ENCODE assay signal across 22 cellular contexts in the genomic region with DNA sequence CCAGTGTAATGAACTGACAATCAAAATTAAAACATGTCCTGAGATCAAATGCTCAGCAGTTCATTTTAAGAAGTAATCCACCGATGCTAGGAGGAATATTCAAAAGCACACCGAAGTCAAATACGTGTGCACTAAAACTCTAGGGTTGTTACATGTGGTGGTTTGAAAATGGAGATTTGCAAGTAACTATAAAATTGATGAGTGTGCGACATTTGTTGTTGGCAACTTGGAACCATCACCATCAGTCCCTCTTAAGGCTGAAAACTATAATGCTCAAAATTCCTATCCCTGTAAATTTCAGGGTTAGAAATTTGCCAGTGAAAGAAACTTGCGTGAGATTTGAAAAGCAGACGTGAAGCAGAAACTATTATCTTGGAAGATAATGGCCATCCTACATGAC. TPM values are rescaled to one million over a fixed set of nuclear protein-coding genes. Genes with fewer than 3 reads are reported as not detected.
"Had no signal": no experiment of that assay in that cellular context is flagged by ENCODE, and none has a peak within 500 bp of the region (broad histone marks: within the 10 kb centered on the region; RNA-seq: fewer than 3 reads in every experiment).

No MANE protein-coding gene starts in this region.

- H3K36me3 ChIP-seq: esophagus muscularis mucosa, gastroesophageal sphincter, heart left ventricle, left lung, lower lobe of right lung had no signal

- H3K4me1 ChIP-seq: esophagus muscularis mucosa, gastroesophageal sphincter, heart left ventricle, left lung, lower lobe of right lung had no signal

- H3K9me3 ChIP-seq: esophagus muscularis mucosa, gastroesophageal sphincter, heart left ventricle, left lung, lower lobe of right lung, mucosa of descending colon had no signal

- DNase-seq: dermis blood vessel endothelial cell; dorsolateral prefrontal cortex; effector CD4-positive, alpha-beta T cell; effector memory CD4-positive, alpha-beta T cell; foreskin keratinocyte; heart left ventricle; hippocampal formation; left cardiac atrium; left lung; left ventricle myocardium superior; lower lobe of right lung; mesenchymal stem cell; mucosa of descending colon; naive B cell had no signal

- H3K27me3 ChIP-seq: dorsolateral prefrontal cortex, esophagus muscularis mucosa, foreskin keratinocyte, gastroesophageal sphincter, heart left ventricle, left lung had no signal

- ATAC-seq: foreskin keratinocyte, gastroesophageal sphincter, heart left ventricle, left cardiac atrium, left lung, left ventricle myocardium superior, lower lobe of right lung, mucosa of descending colon had no signal

- FAIRE-seq: colon, endothelial cell of umbilical vein, frontal cortex, islet of Langerhans, keratinocyte had no signal

- H3K27ac ChIP-seq: coronary artery, dorsolateral prefrontal cortex, esophagus muscularis mucosa, foreskin keratinocyte, gastroesophageal sphincter, heart left ventricle, left lung, lower lobe of right lung had no signal

- H3K4me3 ChIP-seq: coronary artery, dorsolateral prefrontal cortex, esophagus muscularis mucosa, gastroesophageal sphincter, heart left ventricle, left lung, lower lobe of right lung, mucosa of descending colon had no signal

RNA-seq across cellular contexts. Expression of gene SGIP1, which starts 13.3 kb away (rescaled TPM):
- polyA plus RNA-seq: foreskin keratinocyte had no signal
